ENCODE assay signal across 8 cellular contexts in genomic region chr11:40306938-40307548, GRCh38.
DNase-seq lines count a peak whose midpoint lies in the region; ATAC-seq and TF ChIP-seq lines count a peak whose summit lies in the region.

No MANE protein-coding gene starts in this region.

- H3K9ac ChIP-seq in SK-N-SH: no peak overlapping the region

- H3K27me3 Mint-ChIP-seq in Calu3 (ENCODE audit: unreplicated experiment) (no peaks in the 10 kb centered on the region), glutamatergic neuron (ENCODE audit: unreplicated experiment) (no peaks in the 10 kb centered on the region)
- H3K27me3 Mint-ChIP-seq in natural killer cell treated with Interleukin-12 subunit alpha and Interleukin-12 subunit beta and Interleukin-15 and Interleukin-18, amount 100 ng/mL, for 72 hours: no peaks in the 10 kb centered on the region

- H4K20me1 ChIP-seq in SK-N-SH (ENCODE audit: insufficient read depth): no peaks in the 10 kb centered on the region

- H3K27me3 ChIP-seq in SK-N-SH (ENCODE audit: insufficient read depth): no peaks in the 10 kb centered on the region

- no peak overlapping the region for H3K27ac Mint-ChIP-seq in Calu3 (ENCODE audit: unreplicated experiment)
- no peak overlapping the region for H3K27ac Mint-ChIP-seq in glutamatergic neuron (ENCODE audit: unreplicated experiment)
- no peak overlapping the region for H3K27ac Mint-ChIP-seq in natural killer cell treated with Interleukin-12 subunit alpha and Interleukin-12 subunit beta and Interleukin-15 and Interleukin-18, amount 100 ng/mL, for 72 hours

- H3K4me3 ChIP-seq in SK-N-SH (ENCODE audit: low read depth in 2 of 2, low read length in 1 of 2): no peak overlapping the region; a peak in 1 of 4 replicates

- H3K4me2 ChIP-seq in SK-N-SH: no peak overlapping the region

- TF ChIP-seq EP300 in SK-N-SH (IDR thresholded peaks at IDR 0.05; ENCODE audit: borderline replicate concordance in 1 of 2, low read depth in 1 of 2, low read length in 1 of 2): no peak

- intact Hi-C loops in Calu3 (cut with micrococcal nuclease; ENCODE audit: unreplicated experiment): no loop called here

- H3K4me1 ChIP-seq in SK-N-SH (ENCODE audit: control insufficient read depth in 1 of 2, insufficient read depth in 2 of 2, low read depth in 1 of 2, low read length in 1 of 2): peaks cover 0 to 7% of the 10 kb centered on the region in 2 experiments; a peak in 1 of 4 replicates

- no TSS peak for BruUV-seq in Calu3 (replicated peaks; lab: Mats Ljungman, UMichigan)

- no peak overlapping the region for H3K4me3 Mint-ChIP-seq in Calu3 (ENCODE audit: low read depth, unreplicated experiment)
- H3K4me3 Mint-ChIP-seq in glutamatergic neuron (ENCODE audit: unreplicated experiment): no peak overlapping the region
- no peak overlapping the region for H3K4me3 Mint-ChIP-seq in natural killer cell treated with Interleukin-12 subunit alpha and Interleukin-12 subunit beta and Interleukin-15 and Interleukin-18, amount 100 ng/mL, for 72 hours

- H3K79me2 ChIP-seq in SK-N-SH (ENCODE audit: insufficient read depth): no peaks in the 10 kb centered on the region

- 0% methylated on average over 1 of the region's 1 CpG for WGBS in SK-N-SH (ENCODE audit: low lambda C conversion rate)

- POLR2A ChIA-PET in SK-N-SH (lab: Yijun Ruan, JAX): no interaction called here

- no peak overlapping the region for H3K27ac ChIP-seq in SK-N-SH (ENCODE audit: low read depth in 2 of 2, low read length in 1 of 2)

- H3K36me3 ChIP-seq in SK-N-SH (replicated peaks in 1 of 2; ENCODE audit: control insufficient read depth in 1 of 2, insufficient read depth in 2 of 2, low read length in 1 of 2): no peaks in the 10 kb centered on the region

- H3K9me2 ChIP-seq in SK-N-SH: no peaks in the 10 kb centered on the region

- no peak overlapping the region; the same call in 1 of the 2 replicates for H2AFZ ChIP-seq in SK-N-SH (ENCODE audit: low read depth)

- no peaks in the 10 kb centered on the region for H3K9me3 ChIP-seq in SK-N-SH

- H3F3A ChIP-seq in SK-N-SH (replicated peaks; ENCODE audit: insufficient read depth): peaks cover 6% of the 10 kb centered on the region

- CTCF ChIA-PET in Calu3 (lab: Charles Lee): no interaction called here
- CTCF ChIA-PET in SK-N-SH (lab: Yijun Ruan, JAX): interaction anchor here (0.9 to 4.8 kb wide), 11 partner anchors 12 to 1125 kb away, joined by 3 to 56 read pairs (median 5); no protein-coding TSS in a partner anchor

- H3K36me3 Mint-ChIP-seq in Calu3 (ENCODE audit: insufficient read depth, unreplicated experiment) (no peaks in the 10 kb centered on the region), glutamatergic neuron (ENCODE audit: unreplicated experiment) (no peaks in the 10 kb centered on the region)
- no peaks in the 10 kb centered on the region for H3K36me3 Mint-ChIP-seq in natural killer cell treated with Interleukin-12 subunit alpha and Interleukin-12 subunit beta and Interleukin-15 and Interleukin-18, amount 100 ng/mL, for 72 hours

- no peak for ATAC-seq in HG02852 (IDR thresholded peaks at IDR 0.05; ENCODE audit: unreplicated experiment)
- no peak for ATAC-seq in natural killer cell treated with Interleukin-12 subunit alpha and Interleukin-12 subunit beta and Interleukin-15 and Interleukin-18, amount 100 ng/mL, for 72 hours
- ATAC-seq in omental fat pad (ENCODE audit: low FRiP score): no peak

- TF ChIP-seq CTCF in Calu3 (IDR thresholded peaks at IDR 0.05; ENCODE audit: unreplicated experiment): peak; percentile 24
- peak; percentile 87 for TF ChIP-seq CTCF in SK-N-SH (IDR thresholded peaks at IDR 0.05)
- TF ChIP-seq CTCF in glutamatergic neuron (IDR thresholded peaks at IDR 0.05; ENCODE audit: partially characterized antibody, unreplicated experiment): peak; percentile 51
- no peak for TF ChIP-seq CTCF in omental fat pad (IDR thresholded peaks at IDR 0.05)

- peak; percentile 83 for TF ChIP-seq RAD21 in SK-N-SH (IDR thresholded peaks at IDR 0.05; ENCODE audit: low read length)

- H3K4me1 Mint-ChIP-seq in Calu3 (ENCODE audit: low read depth, unreplicated experiment) (no peaks in the 10 kb centered on the region), glutamatergic neuron (ENCODE audit: low read depth, unreplicated experiment) (no peaks in the 10 kb centered on the region)
- no peaks in the 10 kb centered on the region for H3K4me1 Mint-ChIP-seq in natural killer cell treated with Interleukin-12 subunit alpha and Interleukin-12 subunit beta and Interleukin-15 and Interleukin-18, amount 100 ng/mL, for 72 hours (ENCODE audit: low read depth in 2 of 2)

- H3K9me3 Mint-ChIP-seq in Calu3 (ENCODE audit: low read depth, unreplicated experiment) (peaks cover 5% of the 10 kb centered on the region), glutamatergic neuron (ENCODE audit: unreplicated experiment) (no peaks in the 10 kb centered on the region)
- H3K9me3 Mint-ChIP-seq in natural killer cell treated with Interleukin-12 subunit alpha and Interleukin-12 subunit beta and Interleukin-15 and Interleukin-18, amount 100 ng/mL, for 72 hours: peaks cover 12% of the 10 kb centered on the region

- DNase-seq in Calu3: no peak
- DNase-seq in GM19240 (ENCODE audit: insufficient read length, low spot score): peak; percentile 15
- DNase-seq in HT-29 (ENCODE audit: low spot score): peak; percentile 59
- DNase-seq in SK-N-SH: peak; percentile 60
- no peak for DNase-seq in glutamatergic neuron
- DNase-seq in natural killer cell treated with Interleukin-12 subunit alpha and Interleukin-12 subunit beta and Interleukin-15 and Interleukin-18, amount 100 ng/mL, for 72 hours (ENCODE audit: low spot score): no peak
- DNase-seq in omental fat pad (ENCODE audit: low spot score): no peak

TF ChIP-seq in SK-N-SH, 30 proteins besides CTCF, POLR2A, EP300 and RAD21:
- TF ChIP-seq PBX3 (IDR thresholded peaks at IDR 0.05): peak; percentile 20; the same call in 1 of the 2 replicates
- TF ChIP-seq JUND (IDR thresholded peaks at IDR 0.05): no peak
- TF ChIP-seq SMC3 (IDR thresholded peaks at IDR 0.05; ENCODE audit: low read depth, low read length): peak; percentile 82
TF ChIP-seq in SK-N-SH: peak in this region for 2.

Comparison
In these comparisons a context has a peak if more than half of its experiments do, and no peak if none do; other contexts are left out.
1. DNase-seq: peak in GM19240 (single experiment), HT-29 (single experiment) and SK-N-SH (single experiment); none in Calu3 (single experiment), glutamatergic neuron (single experiment), natural killer cell treated with Interleukin-12 subunit alpha and Interleukin-12 subunit beta and Interleukin-15 and Interleukin-18, amount 100 ng/mL, for 72 hours (single experiment) and omental fat pad (single experiment).
2. CTCF ChIP-seq: peak in Calu3 (single experiment), SK-N-SH (single experiment) and glutamatergic neuron (single experiment); none in omental fat pad (0 of 3).